ENCODE assay signal across 11 cellular contexts in genomic region chr5:6716634-6717149, GRCh38. TPM values are rescaled to one million over a fixed set of nuclear protein-coding genes. Genes with fewer than 3 reads are reported as not detected.
A peak's percentile ranks its signal among the peaks of the same experiment; 100 is the strongest.
DNase-seq lines count a peak whose midpoint lies in the region; ATAC-seq and TF ChIP-seq lines count a peak whose summit lies in the region.
"Had no signal": no experiment of that assay in that cellular context is flagged by ENCODE, and none has a peak within 500 bp of the region (broad histone marks: within the 10 kb centered on the region; RNA-seq: fewer than 3 reads in every experiment).

No MANE protein-coding gene starts in this region.

- no peak overlapping the region for H3K9ac ChIP-seq in neural cell (ENCODE audit: low read length)

- H3K9me3 Mint-ChIP-seq in CD14-positive monocyte (no peaks in the 10 kb centered on the region), IgD-negative memory B cell (no peaks in the 10 kb centered on the region)
- H3K9me3 Mint-ChIP-seq in central memory CD8-positive, alpha-beta T cell, result no peaks in the 10 kb centered on the region

- H2AFZ ChIP-seq in neural cell (ENCODE audit: low read depth, low read length), result no peak overlapping the region

- DNase-seq in CD14-positive monocyte (ENCODE audit: low spot score), result no peak
- DNase-seq in central memory CD8-positive, alpha-beta T cell (ENCODE audit: low spot score in 2 of 2), result no peak
- no peak for DNase-seq in COLO668 (lab: John Stamatoyannopoulos, UW; ENCODE audit: unreplicated experiment)
- DNase-seq in activated effector memory CD4-positive, alpha-beta T cell treated with anti-CD3 and anti-CD28 coated beads, Interleukin-2, amount 50 U/mL, for 16 hours, result no peak
- DNase-seq in middle frontal gyrus (ENCODE audit: extremely low spot score, low spot score), result no peak
- DNase-seq in SHP77 treated with DMSO at 0.1 percent for 48 hours (lab: John Stamatoyannopoulos, UW), result no peak
- DNase-seq: NCI-H82 had no signal

- H3K27me3 Mint-ChIP-seq in CD14-positive monocyte (ENCODE audit: low read depth in 3 of 3) (peaks cover 0 to under 1% (median 0%) of the 10 kb centered on the region in 3 donors), IgD-negative memory B cell (no peaks in the 10 kb centered on the region)
- H3K27me3 Mint-ChIP-seq in central memory CD8-positive, alpha-beta T cell, result no peaks in the 10 kb centered on the region

- no peak for ATAC-seq in central memory CD8-positive, alpha-beta T cell (replicated peaks; ENCODE audit: extremely low read depth, poor library complexity, severe bottlenecking)
- ATAC-seq: esophagus mucosa had no signal

- peak overlapping the region; percentile 78 for H3K4me2 ChIP-seq in neural cell (ENCODE audit: low read length)

- intact Hi-C loops in CD14-positive monocyte (cut with micrococcal nuclease), result no loop called here

- peak overlapping the region; percentile 69 for H3K4me3 ChIP-seq in neural cell (ENCODE audit: low read length)

- peaks cover 69% of the 10 kb centered on the region for H3K79me2 ChIP-seq in neural cell (replicated peaks; ENCODE audit: insufficient read depth, low read length)

- no peak for TF ChIP-seq EP300 in neural cell (conservative IDR thresholded peaks at IDR 0.05; ENCODE audit: poor library complexity, severe bottlenecking)

- TF ChIP-seq RAD21 in neural cell (conservative IDR thresholded peaks at IDR 0.05), result no peak

- peaks cover 27% of the 10 kb centered on the region for H4K20me1 ChIP-seq in neural cell (ENCODE audit: insufficient read depth)

- TF ChIP-seq CTCF in CD14-positive monocyte (IDR thresholded peaks at IDR 0.05) (no peak), neural cell (IDR thresholded peaks at IDR 0.05; ENCODE audit: poor library complexity, severe bottlenecking) (no peak)

- H3K27me3 ChIP-seq in neural cell (ENCODE audit: insufficient read depth, low read depth, low read length), result no peaks in the 10 kb centered on the region

- no peaks in the 10 kb centered on the region for H3K9me3 ChIP-seq in neural cell (ENCODE audit: low read length)
- H3K9me3 ChIP-seq: neutrophil had no signal

- no peaks in the 10 kb centered on the region for H3K9me2 ChIP-seq in neural cell (ENCODE audit: insufficient read depth, low read length)

- H3K4me1 Mint-ChIP-seq in CD14-positive monocyte (peaks cover 72% of the 10 kb centered on the region), IgD-negative memory B cell (peaks cover 58 to 59% (median 59%) of the 10 kb centered on the region in 3 donors)
- H3K4me1 Mint-ChIP-seq in central memory CD8-positive, alpha-beta T cell, result peaks cover 75% of the 10 kb centered on the region

- H3K36me3 Mint-ChIP-seq in CD14-positive monocyte (peaks cover 18 to 31% of the 10 kb centered on the region in 2 donors), IgD-negative memory B cell (no peaks in the 10 kb centered on the region)
- H3K36me3 Mint-ChIP-seq in central memory CD8-positive, alpha-beta T cell (ENCODE audit: insufficient read depth), result peaks cover 20% of the 10 kb centered on the region

- H3K27ac ChIP-seq in neural cell (ENCODE audit: low read length), result no peak overlapping the region
- H3K27ac ChIP-seq: neutrophil had no signal

- H3K27ac Mint-ChIP-seq in CD14-positive monocyte (peak overlapping the region in 2 of 7 donors; percentile 21 to 81), IgD-negative memory B cell (peak overlapping the region; percentile 69 to 96 (median 87))
- no peak overlapping the region for H3K27ac Mint-ChIP-seq in central memory CD8-positive, alpha-beta T cell (ENCODE audit: low read depth)

- H3K4me3 Mint-ChIP-seq in CD14-positive monocyte (peak overlapping the region; percentile 0 to 41), IgD-negative memory B cell (peak overlapping the region; percentile 84 to 98 (median 96))
- peak overlapping the region; percentile 83 for H3K4me3 Mint-ChIP-seq in central memory CD8-positive, alpha-beta T cell

- no peaks in the 10 kb centered on the region for H3K36me3 ChIP-seq in neural cell (ENCODE audit: insufficient read depth, low read length)
- H3K36me3 ChIP-seq: neutrophil had no signal

- H3F3A ChIP-seq in neural cell (ENCODE audit: insufficient read depth, low read length, poor library complexity, severe bottlenecking), result no peaks in the 10 kb centered on the region

TF ChIP-seq in neural cell, 6 proteins besides CTCF, POLR2A, EP300 and RAD21:
- no peak for TF ChIP-seq EZH2 (IDR thresholded peaks at IDR 0.05; ENCODE audit: borderline replicate concordance, insufficient read depth, low read length, poor library complexity, severe bottlenecking)
- no peak for TF ChIP-seq POLR2AphosphoS5 (IDR thresholded peaks at IDR 0.05)
- no peak for TF ChIP-seq SMC3 (conservative IDR thresholded peaks at IDR 0.05; ENCODE audit: poor library complexity)
- no peak for TF ChIP-seq REST (IDR thresholded peaks at IDR 0.05; ENCODE audit: borderline replicate concordance)
- no peak for TF ChIP-seq TAF1 (IDR thresholded peaks at IDR 0.05; ENCODE audit: low read depth)
- TF ChIP-seq MXI1 (conservative IDR thresholded peaks at IDR 0.05; ENCODE audit: poor library complexity, severe bottlenecking), result no peak

RNA-seq across cellular contexts. Expression of gene TENT4A, which starts 3.5 kb away (rescaled TPM):
- under 1 TPM; 0.17 to 0.44 TPM for polyA plus RNA-seq in CD14-positive monocyte
- 1.6 TPM for polyA plus RNA-seq in IgD-negative memory B cell
- polyA plus RNA-seq in neural cell, result 12.1 and 14.7 TPM in 2 replicates
- 36.0 and 37.4 TPM in 2 replicates for polyA minus RNA-seq in neural cell

Comparison
In these comparisons a context has a peak if more than half of its experiments do, and no peak if none do; other contexts are left out.
1. H3K4me3 Mint-ChIP-seq: peak in every context shown above with its lines; median percentile 96 in IgD-negative memory B cell; 83 in central memory CD8-positive, alpha-beta T cell; 20 in CD14-positive monocyte.